In genomic region chr20:59382326-59382725, GRCh38 we compare ENCODE assay signal across 15 cellular contexts.
A peak's percentile ranks its signal among the peaks of the same experiment; 100 is the strongest.
DNase-seq lines count a peak whose midpoint lies in the region; ATAC-seq and TF ChIP-seq lines count a peak whose summit lies in the region.
"Had no signal": no experiment of that assay in that cellular context is flagged by ENCODE, and none has a peak within 500 bp of the region (broad histone marks: within the 10 kb centered on the region; RNA-seq: fewer than 3 reads in every experiment).

No MANE protein-coding gene starts in this region.

- no peaks in the 10 kb centered on the region for H3K9me3 Mint-ChIP-seq in nephron
- H3K9me3 Mint-ChIP-seq: CD14-positive monocyte; CD4-positive, alpha-beta T cell; CD8-positive, alpha-beta memory T cell; GM23338; H9 had no signal

- peaks cover 9 to 71% (median 58%) of the 10 kb centered on the region in 10 experiments; a peak in 19 of 20 replicates for H3K4me1 ChIP-seq in BLaER1 treated with 17β-estradiol and CSF1 and Interleukin-3, amounts not matched to agents 10 nM and 100 nM
- peaks cover 16% of the 10 kb centered on the region for H3K4me1 ChIP-seq in vagina

- TF ChIP-seq POLR2A in vagina (IDR thresholded peaks at IDR 0.05): no peak

- H3K27me3 Mint-ChIP-seq in nephron (ENCODE audit: low read depth): peaks cover 45% of the 10 kb centered on the region
- H3K27me3 Mint-ChIP-seq: CD4-positive, alpha-beta T cell had no signal

- H3K27ac ChIP-seq in BLaER1 treated with 17β-estradiol and CSF1 and Interleukin-3, amounts not matched to agents 10 nM and 100 nM: no peak overlapping the region
- peak overlapping the region; percentile 36 for H3K27ac ChIP-seq in vagina

- no peak for ATAC-seq in GM21360 (IDR thresholded peaks at IDR 0.05; ENCODE audit: unreplicated experiment)
- no peak for ATAC-seq in HG03095 (IDR thresholded peaks at IDR 0.05; ENCODE audit: unreplicated experiment)
- ATAC-seq: GM23338, HCT116 had no signal

- no peaks in the 10 kb centered on the region for H3K36me3 Mint-ChIP-seq in nephron (ENCODE audit: low read depth)
- H3K36me3 Mint-ChIP-seq: CD14-positive monocyte; CD8-positive, alpha-beta memory T cell had no signal

- intact Hi-C loops in vagina (cut with DNase I): no loop called here

- no peaks in the 10 kb centered on the region for H3K36me3 ChIP-seq in BLaER1 treated with 17β-estradiol and CSF1 and Interleukin-3, amounts not matched to agents 10 nM and 100 nM
- no peaks in the 10 kb centered on the region for H3K36me3 ChIP-seq in vagina

- peaks cover 49% of the 10 kb centered on the region for H3K4me1 Mint-ChIP-seq in nephron
- H3K4me1 Mint-ChIP-seq: CD14-positive monocyte had no signal

- no peak overlapping the region for H3K4me3 ChIP-seq in BLaER1 treated with 17β-estradiol and CSF1 and Interleukin-3, amounts not matched to agents 10 nM and 100 nM
- no peak overlapping the region for H3K4me3 ChIP-seq in vagina
- H3K4me3 ChIP-seq: GM23338 had no signal

- no peaks in the 10 kb centered on the region for H3K9me3 ChIP-seq in BLaER1 treated with 17β-estradiol and CSF1 and Interleukin-3, amounts not matched to agents 10 nM and 100 nM (replicated peaks in 1 of 11)
- H3K9me3 ChIP-seq in vagina: no peaks in the 10 kb centered on the region

- peaks cover 0 to 3% (median 0%) of the 10 kb centered on the region in 11 experiments; a peak in 2 of 22 replicates for H4K20me1 ChIP-seq in BLaER1 treated with 17β-estradiol and CSF1 and Interleukin-3, amounts not matched to agents 10 nM and 100 nM

- H3K4me3 Mint-ChIP-seq in nephron: no peak overlapping the region
- H3K4me3 Mint-ChIP-seq: CD14-positive monocyte; CD4-positive, alpha-beta T cell; CD8-positive, alpha-beta memory T cell; GM23338; H9 had no signal

- TF ChIP-seq CTCF in nephron (IDR thresholded peaks at IDR 0.05; ENCODE audit: unreplicated experiment in 3 of 3) (no peak), vagina (IDR thresholded peaks at IDR 0.05) (no peak)

- 0 out of 22 replicates have a peak overlapping the region, but pooled peaks of 1 of the 11 experiments have one; percentile 50 for H3K9ac ChIP-seq in BLaER1 treated with 17β-estradiol and CSF1 and Interleukin-3, amounts not matched to agents 10 nM and 100 nM

- peak; percentile 71 for DNase-seq in NCI-H446 treated with DMSO at 0.1 percent for 48 hours (lab: John Stamatoyannopoulos, UW)
- DNase-seq in vagina (ENCODE audit: extremely low spot score in 2 of 2): no peak
- no peak for DNase-seq in SKM-1 treated with dmso at 0.1 percent for 144 hours (lab: John Stamatoyannopoulos, UW; ENCODE audit: unreplicated experiment)
- DNase-seq: CD4-positive, alpha-beta T cell; DMS153; DND-41; H9 had no signal

- H3K27me3 ChIP-seq in BLaER1 treated with 17β-estradiol and CSF1 and Interleukin-3, amounts not matched to agents 10 nM and 100 nM: peaks cover 0 to 30% (median 0%) of the 10 kb centered on the region in 11 experiments; a peak in 6 of 22 replicates
- H3K27me3 ChIP-seq in vagina: no peaks in the 10 kb centered on the region

- peak overlapping the region in 9 of 11 experiments; percentile 39 to 91 (median 72); a peak in 18 of 22 replicates for H3K4me2 ChIP-seq in BLaER1 treated with 17β-estradiol and CSF1 and Interleukin-3, amounts not matched to agents 10 nM and 100 nM
- H3K4me2 ChIP-seq: GM23338 had no signal

- peak overlapping the region in 2 of 3 experiments; percentile 48 to 62 for H3K27ac Mint-ChIP-seq in nephron
- H3K27ac Mint-ChIP-seq: CD14-positive monocyte; CD4-positive, alpha-beta T cell; GM23338; H9 had no signal
